ENCODE assay signal across 15 cellular contexts in the genomic region with DNA sequence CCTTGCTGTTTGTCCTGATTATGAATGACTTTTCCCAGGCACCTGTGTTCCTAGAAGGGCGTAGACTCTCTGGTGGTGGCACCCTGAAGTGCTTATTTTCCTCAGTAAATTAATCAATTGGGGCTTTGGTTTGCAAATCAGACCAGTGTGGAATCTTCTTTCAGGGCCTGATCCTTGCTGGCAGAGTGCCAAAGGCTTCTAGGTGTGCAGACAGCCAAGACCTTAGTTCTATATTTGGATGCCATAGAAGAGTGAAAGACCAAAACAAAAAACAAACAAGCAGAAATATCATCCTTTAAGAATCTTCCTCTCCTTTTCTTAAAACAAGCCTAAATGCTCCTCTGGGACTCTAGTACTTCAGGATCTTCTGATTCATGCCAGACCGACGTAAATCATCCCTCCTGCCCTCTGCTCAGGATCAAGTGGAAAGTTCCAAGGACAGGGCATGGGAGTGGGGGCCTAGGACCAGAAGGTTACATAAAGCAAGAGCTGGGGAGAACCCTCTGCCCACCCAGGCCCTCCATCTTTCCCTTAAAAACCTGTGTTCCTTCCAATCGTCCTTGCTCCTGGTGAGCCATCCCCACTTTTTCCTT.
DNase-seq lines count a peak whose midpoint lies in the region; ATAC-seq and TF ChIP-seq lines count a peak whose summit lies in the region.
"Had no signal": no experiment of that assay in that cellular context is flagged by ENCODE, and none has a peak within 500 bp of the region (broad histone marks: within the 10 kb centered on the region; RNA-seq: fewer than 3 reads in every experiment).

No MANE protein-coding gene starts in this region.

- no peak for ATAC-seq in HG02970 (IDR thresholded peaks at IDR 0.05; ENCODE audit: low FRiP score, unreplicated experiment)
- ATAC-seq: PC-3, T-helper 17 cell had no signal

- no peak overlapping the region for H3K56ac ChIP-seq in H9 (ENCODE audit: insufficient read length, low read depth, low read length)

- H3K18ac ChIP-seq in H9 (ENCODE audit: insufficient read length, low read depth, low read length), result peak overlapping the region; percentile 32

- H3K14ac ChIP-seq in H9 (ENCODE audit: insufficient read depth, low read length), result no peak overlapping the region

- no peak overlapping the region for H3K4ac ChIP-seq in H9 (ENCODE audit: low read depth, low read length)

- H3K4me1 ChIP-seq in H9 (ENCODE audit: insufficient read depth, low read length), result peaks cover 21% of the 10 kb centered on the region; the same call in 1 of the 2 replicates

- H3K4me1 Mint-ChIP-seq in H9 (peaks cover 49 to 53% of the 10 kb centered on the region in 2 experiments), nephron progenitor cell (peaks cover 39% of the 10 kb centered on the region)

- H4K8ac ChIP-seq in H9 (replicated peaks; ENCODE audit: insufficient read length, low read depth, low read length), result no peak overlapping the region

- DNase-seq in ELF-1 (ENCODE audit: low read depth, low spot score), result peak; percentile 6
- DNase-seq in H9, result no peak
- DNase-seq in SK-N-DZ (ENCODE audit: low spot score), result peak; percentile 11
- DNase-seq in nephron progenitor cell, result peak; percentile 25
- DNase-seq in AG08396 (ENCODE audit: low spot score), result no peak
- no peak for DNase-seq in GM03348 (ENCODE audit: low spot score)
- DNase-seq: activated CD4-positive, alpha-beta T cell treated with anti-CD3 and anti-CD28 coated beads, Interleukin-2, amount 50 U/mL, for 48 hours; activated naive CD4-positive, alpha-beta T cell treated with anti-CD3 and anti-CD28 coated beads, Interleukin-2, amount 10 ng/mL, durations not matched to agents 7 days and 5 days; NCI-H1436 treated with DMSO at 0.1 percent for 48 hours; retina; SIG-M5; T-helper 17 cell; testis had no signal

- H3K4me3 Mint-ChIP-seq in H9 (0 out of 5 replicates have a peak overlapping the region, but pooled peaks of 1 of the 2 experiments have one; percentile 24), nephron progenitor cell (no peak overlapping the region)
- H3K4me3 Mint-ChIP-seq: activated naive CD4-positive, alpha-beta T cell treated with anti-CD3 and anti-CD28 coated beads, Interleukin-2, amount 10 ng/mL, durations not matched to agents 7 days and 5 days; T-helper 17 cell had no signal

- no peak overlapping the region for H2BK20ac ChIP-seq in H9 (ENCODE audit: low read depth, low read length, poor library complexity, severe bottlenecking)

- peak overlapping the region; percentile 37 for H2BK12ac ChIP-seq in H9 (ENCODE audit: insufficient read length, low read depth, low read length)

- H3T11ph ChIP-seq in H9 (ENCODE audit: low read length), result no peak overlapping the region

- no peak overlapping the region for H2BK15ac ChIP-seq in H9 (ENCODE audit: low read depth, low read length)

- peak overlapping the region; percentile 68 to 81 (median 80); a peak in 5 of 7 replicates for H3K27ac Mint-ChIP-seq in H9
- H3K27ac Mint-ChIP-seq in nephron progenitor cell, result peak overlapping the region; percentile 16
- H3K27ac Mint-ChIP-seq: activated naive CD4-positive, alpha-beta T cell treated with anti-CD3 and anti-CD28 coated beads, Interleukin-2, amount 10 ng/mL, durations not matched to agents 7 days and 5 days; T-helper 17 cell had no signal

- no peak overlapping the region for H2BK120ac ChIP-seq in H9 (ENCODE audit: low read depth, low read length, poor library complexity, severe bottlenecking)

- no peak overlapping the region for H3K27ac ChIP-seq in H9 (ENCODE audit: insufficient read length, low read depth, low read length)
- H3K27ac ChIP-seq: testis had no signal

- no peak for TF ChIP-seq CTCF in H9 (conservative IDR thresholded peaks at IDR 0.05)
- no peak for TF ChIP-seq CTCF in nephron progenitor cell (IDR thresholded peaks at IDR 0.05)

- no peak overlapping the region for H2AK5ac ChIP-seq in H9 (ENCODE audit: insufficient read length, low read length)

- H4K20me1 ChIP-seq in H9 (ENCODE audit: control insufficient read depth, insufficient read depth, insufficient read length), result no peaks in the 10 kb centered on the region

- no peak overlapping the region for H3K9ac ChIP-seq in H9 (ENCODE audit: extremely low read depth, insufficient read length, low read length)

- H3K9me3 Mint-ChIP-seq in H9 (no peaks in the 10 kb centered on the region), nephron progenitor cell (no peaks in the 10 kb centered on the region)
- H3K9me3 Mint-ChIP-seq: activated naive CD4-positive, alpha-beta T cell treated with anti-CD3 and anti-CD28 coated beads, Interleukin-2, amount 10 ng/mL, durations not matched to agents 7 days and 5 days had no signal

- no peaks in the 10 kb centered on the region for H3K9me3 ChIP-seq in H9 (ENCODE audit: control insufficient read depth, low read depth, low read length)
- H3K9me3 ChIP-seq: testis had no signal

- H2AFZ ChIP-seq in H9 (ENCODE audit: low read length), result no peak overlapping the region

- H3K4me2 ChIP-seq in H9 (ENCODE audit: insufficient read depth, insufficient read length, low read length), result no peak overlapping the region

- H3K79me1 ChIP-seq in H9 (ENCODE audit: insufficient read depth, low read depth, low read length, poor library complexity, severe bottlenecking), result no peaks in the 10 kb centered on the region

- no peak overlapping the region for H4K5ac ChIP-seq in H9 (ENCODE audit: insufficient read length, low read depth, low read length)

- no peak overlapping the region for H2BK5ac ChIP-seq in H9 (ENCODE audit: insufficient read length, low read length)

- no peaks in the 10 kb centered on the region for H3K79me2 ChIP-seq in H9 (ENCODE audit: insufficient read depth, low read length)

- no peaks in the 10 kb centered on the region for H3K23me2 ChIP-seq in H9 (ENCODE audit: insufficient read length, low read depth, low read length, poor library complexity, severe bottlenecking)

- H3K36me3 Mint-ChIP-seq in H9 (ENCODE audit: insufficient read depth in 1 of 3, low read depth in 3 of 3), result no peaks in the 10 kb centered on the region
- no peaks in the 10 kb centered on the region for H3K36me3 Mint-ChIP-seq in nephron progenitor cell (ENCODE audit: low read depth)
- H3K36me3 Mint-ChIP-seq: activated naive CD4-positive, alpha-beta T cell treated with anti-CD3 and anti-CD28 coated beads, Interleukin-2, amount 10 ng/mL, durations not matched to agents 7 days and 5 days had no signal

- H3K23ac ChIP-seq in H9 (ENCODE audit: insufficient read length, low read depth, low read length), result no peak overlapping the region

- H4K91ac ChIP-seq in H9 (ENCODE audit: insufficient read length, low read depth, low read length), result no peak overlapping the region

- no CpG with 5 or more reads among the region's 4 CpGs for WGBS in H9 (ENCODE audit: extremely low coverage, insufficient read length, low lambda C conversion rate)

- H3K27me3 ChIP-seq in H9 (ENCODE audit: insufficient read depth, low read length), result no peaks in the 10 kb centered on the region
- H3K27me3 ChIP-seq: testis had no signal

- peaks cover 3% of the 10 kb centered on the region; the same call in 1 of the 2 replicates for H3K27me3 Mint-ChIP-seq in H9 (ENCODE audit: low read depth)
- H3K27me3 Mint-ChIP-seq in nephron progenitor cell (ENCODE audit: low read depth, poor library complexity), result peaks cover 3% of the 10 kb centered on the region
- H3K27me3 Mint-ChIP-seq: activated naive CD4-positive, alpha-beta T cell treated with anti-CD3 and anti-CD28 coated beads, Interleukin-2, amount 10 ng/mL, durations not matched to agents 7 days and 5 days had no signal

Comparison
In these comparisons a context has a peak if more than half of its experiments do, and no peak if none do; other contexts are left out.
1. DNase-seq: peak in ELF-1 (single experiment), SK-N-DZ (single experiment) and nephron progenitor cell (single experiment); none in H9 (single experiment), AG08396 (single experiment) and GM03348 (single experiment).